ENCODE assay signal across 1 cellular context in the genomic region with DNA sequence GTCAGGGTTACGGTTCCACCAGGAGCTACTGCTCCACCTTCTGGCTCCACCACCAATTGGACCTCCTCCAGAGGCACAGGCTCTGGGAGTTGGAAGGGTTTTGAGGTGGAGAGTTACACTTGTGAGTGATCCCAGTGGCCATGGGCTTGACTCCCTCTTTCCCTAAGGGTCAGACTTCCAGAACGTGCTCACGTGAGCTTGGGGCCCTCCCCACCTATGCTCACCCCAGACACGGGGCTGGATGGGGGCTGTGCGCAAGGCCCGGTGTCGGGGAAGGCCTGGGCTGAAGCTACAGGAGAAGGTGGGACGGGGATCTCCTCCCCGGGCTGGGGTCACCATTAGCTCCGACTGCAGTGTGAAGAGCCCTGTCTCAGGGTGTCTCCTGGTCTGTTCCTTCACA.
TF ChIP-seq lines count a peak whose summit lies in the region.

No MANE protein-coding gene starts in this region.

TF ChIP-seq in HepG2, 621 proteins besides CTCF, POLR2A, EP300 and RAD21:
- TF ChIP-seq SP4 (CRISPR knock-in tag; IDR thresholded peaks at IDR 0.05) (no peak), ZNF772 (CRISPR knock-in tag; IDR thresholded peaks at IDR 0.05) (no peak), RBM22 (optimal IDR thresholded peaks at IDR 0.05; ENCODE audit: low read length) (no peak), ERF (CRISPR knock-in tag; IDR thresholded peaks at IDR 0.05) (no peak), ZNF660 (CRISPR knock-in tag; IDR thresholded peaks at IDR 0.05; ENCODE audit: borderline replicate concordance, low read depth) (no peak), FOXK1 (CRISPR knock-in tag; IDR thresholded peaks at IDR 0.05; ENCODE audit: borderline replicate concordance, low read depth) (no peak), GPN1 (CRISPR knock-in tag; IDR thresholded peaks at IDR 0.05; ENCODE audit: borderline replicate concordance) (no peak), POLR2G (IDR thresholded peaks at IDR 0.05; ENCODE audit: low read depth, low read length) (peak; percentile 2; the same call in 1 of the 2 replicates), ZNF160 (CRISPR knock-in tag; IDR thresholded peaks at IDR 0.05) (no peak), TAF1 (CRISPR knock-in tag; IDR thresholded peaks at IDR 0.05) (0 out of 2 replicates have a peak, but pooled peaks have one; percentile 15), ZNF572 (CRISPR knock-in tag; IDR thresholded peaks at IDR 0.05) (no peak), ZNF556 (CRISPR knock-in tag; IDR thresholded peaks at IDR 0.05; ENCODE audit: borderline replicate concordance) (no peak)
- TF ChIP-seq, protein P1, sequence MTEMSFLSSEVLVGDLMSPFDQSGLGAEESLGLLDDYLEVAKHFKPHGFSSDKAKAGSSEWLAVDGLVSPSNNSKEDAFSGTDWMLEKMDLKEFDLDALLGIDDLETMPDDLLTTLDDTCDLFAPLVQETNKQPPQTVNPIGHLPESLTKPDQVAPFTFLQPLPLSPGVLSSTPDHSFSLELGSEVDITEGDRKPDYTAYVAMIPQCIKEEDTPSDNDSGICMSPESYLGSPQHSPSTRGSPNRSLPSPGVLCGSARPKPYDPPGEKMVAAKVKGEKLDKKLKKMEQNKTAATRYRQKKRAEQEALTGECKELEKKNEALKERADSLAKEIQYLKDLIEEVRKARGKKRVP (CRISPR knock-in tag; IDR thresholded peaks at IDR 0.05) = no peak
- TF ChIP-seq, protein P2, sequence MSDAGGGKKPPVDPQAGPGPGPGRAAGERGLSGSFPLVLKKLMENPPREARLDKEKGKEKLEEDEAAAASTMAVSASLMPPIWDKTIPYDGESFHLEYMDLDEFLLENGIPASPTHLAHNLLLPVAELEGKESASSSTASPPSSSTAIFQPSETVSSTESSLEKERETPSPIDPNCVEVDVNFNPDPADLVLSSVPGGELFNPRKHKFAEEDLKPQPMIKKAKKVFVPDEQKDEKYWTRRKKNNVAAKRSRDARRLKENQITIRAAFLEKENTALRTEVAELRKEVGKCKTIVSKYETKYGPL (CRISPR knock-in tag; IDR thresholded peaks at IDR 0.05) = no peak
- TF ChIP-seq, protein P3, sequence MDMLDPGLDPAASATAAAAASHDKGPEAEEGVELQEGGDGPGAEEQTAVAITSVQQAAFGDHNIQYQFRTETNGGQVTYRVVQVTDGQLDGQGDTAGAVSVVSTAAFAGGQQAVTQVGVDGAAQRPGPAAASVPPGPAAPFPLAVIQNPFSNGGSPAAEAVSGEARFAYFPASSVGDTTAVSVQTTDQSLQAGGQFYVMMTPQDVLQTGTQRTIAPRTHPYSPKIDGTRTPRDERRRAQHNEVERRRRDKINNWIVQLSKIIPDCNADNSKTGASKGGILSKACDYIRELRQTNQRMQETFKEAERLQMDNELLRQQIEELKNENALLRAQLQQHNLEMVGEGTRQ (IDR thresholded peaks at IDR 0.05; ENCODE audit: low read depth, low read length) = no peak
- TF ChIP-seq, protein P3 (CRISPR knock-in tag; IDR thresholded peaks at IDR 0.05; ENCODE audit: borderline replicate concordance) = no peak
